Comparison of ENCODE assay signal across 8 cellular contexts in genomic region chrX:36908801-36909403, GRCh38.
DNase-seq lines count a peak whose midpoint lies in the region; ATAC-seq and TF ChIP-seq lines count a peak whose summit lies in the region.

No MANE protein-coding gene starts in this region.

- H3K9me3 ChIP-seq in adrenal gland (replicated peaks in 1 of 3) (no peaks in the 10 kb centered on the region), liver (ENCODE audit: control insufficient read depth in 4 of 4, low read length in 3 of 4) (no peaks in the 10 kb centered on the region)

- no peak for TF ChIP-seq POLR2A in adrenal gland (IDR thresholded peaks at IDR 0.05)

- no peak overlapping the region for H3K27ac ChIP-seq in adrenal gland
- peak overlapping the region in 1 of 2 donors; percentile 25 for H3K27ac ChIP-seq in liver (ENCODE audit: low read depth in 1 of 2, low read length in 2 of 2)

- WGBS in adrenal gland, 4 donors: 39 to 45% (median 43%) methylated on average over 2 of the region's 2 CpGs
- 18% methylated on average over 2 of the region's 2 CpGs for WGBS in liver

- ATAC-seq in GM21360 (IDR thresholded peaks at IDR 0.05; ENCODE audit: unreplicated experiment) (peak; percentile 91), HG03196 (IDR thresholded peaks at IDR 0.05; ENCODE audit: unreplicated experiment) (no peak), left cardiac atrium (no peak)

- TF ChIP-seq CTCF in BJ (IDR thresholded peaks at IDR 0.05; ENCODE audit: insufficient read depth, low read depth, low read length): peak; percentile 43
- TF ChIP-seq CTCF in adrenal gland (IDR thresholded peaks at IDR 0.05): peak; percentile 13 to 64 (median 38)
- TF ChIP-seq CTCF in liver (IDR thresholded peaks at IDR 0.05; ENCODE audit: low read depth, low read length, missing input control): peak; percentile 48

- H3K4me3 ChIP-seq in BJ (ENCODE audit: low read depth, low read length): no peak overlapping the region
- H3K4me3 ChIP-seq in adrenal gland: no peak overlapping the region
- no peak overlapping the region for H3K4me3 ChIP-seq in liver (ENCODE audit: low read depth in 1 of 3, low read length in 3 of 3)

- CTCF ChIA-PET in BJ (lab: Yijun Ruan, JAX): no interaction called here

- intact Hi-C loops in adrenal gland (cut with DNase I) (no loop called here), left cardiac atrium (cut with DNase I) (no loop called here)

- POLR2A ChIA-PET in BJ (lab: Charles Lee): no interaction called here

- H3K9ac ChIP-seq in liver (ENCODE audit: low read depth in 1 of 2, low read length in 2 of 2): no peak overlapping the region

- no peaks in the 10 kb centered on the region for H3K36me3 ChIP-seq in BJ (ENCODE audit: control insufficient read depth, insufficient read depth, low read length)
- H3K36me3 ChIP-seq in adrenal gland (replicated peaks in 1 of 2): no peaks in the 10 kb centered on the region
- H3K36me3 ChIP-seq in liver (ENCODE audit: control insufficient read depth in 4 of 4, insufficient read depth in 3 of 4, low read depth in 1 of 4, low read length in 3 of 4): no peaks in the 10 kb centered on the region

- H3K4me1 ChIP-seq in adrenal gland (replicated peaks in 1 of 2) (no peaks in the 10 kb centered on the region), liver (ENCODE audit: control insufficient read depth in 4 of 4, insufficient read depth in 4 of 4, low read length in 3 of 4) (peaks cover 0 to 7% (median 3%) of the 10 kb centered on the region in 4 donors)

- H3K27me3 ChIP-seq in BJ (ENCODE audit: control insufficient read depth, insufficient read depth, low read length) (no peaks in the 10 kb centered on the region), adrenal gland (peaks cover 6% of the 10 kb centered on the region), liver (ENCODE audit: control insufficient read depth in 4 of 4, insufficient read depth in 4 of 4, low read length in 3 of 4) (no peaks in the 10 kb centered on the region)

- peak; percentile 66 to 79 for TF ChIP-seq RAD21 in liver (IDR thresholded peaks at IDR 0.05)

- DNase-seq in BJ (ENCODE audit: low read depth): no peak
- DNase-seq in MV-4-11 (lab: John Stamatoyannopoulos, UW): peak; percentile 33
- DNase-seq in adrenal gland: no peak
- DNase-seq in NCI-H1436 (lab: John Stamatoyannopoulos, UW): no peak
- DNase-seq in left cardiac atrium: no peak

TF ChIP-seq in liver, 16 proteins besides CTCF, POLR2A, EP300 and RAD21:
- TF ChIP-seq, protein P1, sequence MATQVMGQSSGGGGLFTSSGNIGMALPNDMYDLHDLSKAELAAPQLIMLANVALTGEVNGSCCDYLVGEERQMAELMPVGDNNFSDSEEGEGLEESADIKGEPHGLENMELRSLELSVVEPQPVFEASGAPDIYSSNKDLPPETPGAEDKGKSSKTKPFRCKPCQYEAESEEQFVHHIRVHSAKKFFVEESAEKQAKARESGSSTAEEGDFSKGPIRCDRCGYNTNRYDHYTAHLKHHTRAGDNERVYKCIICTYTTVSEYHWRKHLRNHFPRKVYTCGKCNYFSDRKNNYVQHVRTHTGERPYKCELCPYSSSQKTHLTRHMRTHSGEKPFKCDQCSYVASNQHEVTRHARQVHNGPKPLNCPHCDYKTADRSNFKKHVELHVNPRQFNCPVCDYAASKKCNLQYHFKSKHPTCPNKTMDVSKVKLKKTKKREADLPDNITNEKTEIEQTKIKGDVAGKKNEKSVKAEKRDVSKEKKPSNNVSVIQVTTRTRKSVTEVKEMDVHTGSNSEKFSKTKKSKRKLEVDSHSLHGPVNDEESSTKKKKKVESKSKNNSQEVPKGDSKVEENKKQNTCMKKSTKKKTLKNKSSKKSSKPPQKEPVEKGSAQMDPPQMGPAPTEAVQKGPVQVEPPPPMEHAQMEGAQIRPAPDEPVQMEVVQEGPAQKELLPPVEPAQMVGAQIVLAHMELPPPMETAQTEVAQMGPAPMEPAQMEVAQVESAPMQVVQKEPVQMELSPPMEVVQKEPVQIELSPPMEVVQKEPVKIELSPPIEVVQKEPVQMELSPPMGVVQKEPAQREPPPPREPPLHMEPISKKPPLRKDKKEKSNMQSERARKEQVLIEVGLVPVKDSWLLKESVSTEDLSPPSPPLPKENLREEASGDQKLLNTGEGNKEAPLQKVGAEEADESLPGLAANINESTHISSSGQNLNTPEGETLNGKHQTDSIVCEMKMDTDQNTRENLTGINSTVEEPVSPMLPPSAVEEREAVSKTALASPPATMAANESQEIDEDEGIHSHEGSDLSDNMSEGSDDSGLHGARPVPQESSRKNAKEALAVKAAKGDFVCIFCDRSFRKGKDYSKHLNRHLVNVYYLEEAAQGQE (IDR thresholded peaks at IDR 0.05): no peak
- TF ChIP-seq NR2F2 (IDR thresholded peaks at IDR 0.05): no peak
- TF ChIP-seq FOXA1 (IDR thresholded peaks at IDR 0.05): no peak
- TF ChIP-seq FOXA2 (IDR thresholded peaks at IDR 0.05): no peak
- no peak for TF ChIP-seq HNF4G (IDR thresholded peaks at IDR 0.05)
- TF ChIP-seq EGR1 (IDR thresholded peaks at IDR 0.05; ENCODE audit: low read depth in 2 of 2): no peak
- TF ChIP-seq, protein P2, sequence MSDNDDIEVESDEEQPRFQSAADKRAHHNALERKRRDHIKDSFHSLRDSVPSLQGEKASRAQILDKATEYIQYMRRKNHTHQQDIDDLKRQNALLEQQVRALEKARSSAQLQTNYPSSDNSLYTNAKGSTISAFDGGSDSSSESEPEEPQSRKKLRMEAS (IDR thresholded peaks at IDR 0.05): no peak
- no peak for TF ChIP-seq TAF1 (conservative IDR thresholded peaks at IDR 0.05)
TF ChIP-seq in liver: peak in this region for 0.
